In the genomic region with DNA sequence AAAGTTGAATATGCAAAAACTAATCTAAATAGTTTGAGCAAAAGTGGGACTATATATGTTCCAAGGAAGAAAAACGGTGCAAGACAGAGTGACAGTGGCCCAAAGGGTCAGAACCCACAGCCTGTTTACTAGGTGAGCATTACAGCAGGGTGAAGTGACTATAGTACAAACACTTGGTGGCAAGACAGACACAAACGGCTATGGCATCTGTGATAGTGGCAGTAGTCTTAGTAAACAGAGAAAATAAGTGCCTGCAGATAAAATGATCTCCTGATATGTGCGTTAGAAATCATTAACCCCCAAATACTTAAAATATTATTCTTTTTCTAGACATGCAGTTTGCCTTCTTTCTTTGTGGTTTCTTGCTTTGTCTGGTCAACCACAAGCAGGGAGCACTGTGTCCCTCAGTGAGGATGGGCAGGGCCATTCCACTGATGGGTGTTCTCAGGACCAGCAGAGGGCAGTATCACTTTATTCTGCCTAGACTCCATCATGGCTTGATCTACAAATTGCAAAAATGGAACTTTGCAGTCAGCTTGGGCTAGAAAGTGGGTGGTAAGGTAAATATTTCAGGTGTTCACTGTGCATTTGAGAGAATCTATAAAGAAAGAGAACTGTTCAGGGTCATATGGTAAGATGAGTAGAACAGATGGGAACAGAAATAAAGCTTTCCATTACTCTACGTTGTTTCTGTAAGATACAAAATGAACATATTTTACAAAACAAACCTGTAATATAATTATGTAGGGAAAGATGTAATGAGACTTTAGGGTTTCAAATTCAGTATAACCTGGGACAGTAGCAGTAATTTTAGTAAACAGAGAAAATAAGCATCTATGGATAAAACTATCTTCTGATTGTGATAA, we compare ENCODE assay signal across 8 cellular contexts.
DNase-seq lines count a peak whose midpoint lies in the region; ATAC-seq and TF ChIP-seq lines count a peak whose summit lies in the region.

No MANE protein-coding gene starts in this region.

- DNase-seq in ELF-1 (ENCODE audit: low read depth, low spot score) (peak; percentile 75), HUDEP-2 (lab: John Stamatoyannopoulos, UW; ENCODE audit: unreplicated experiment in 76 of 76) (peak in 48 of 76 experiments; percentile 1 to 57 (median 22)), head of caudate nucleus (peak in 38 of 42 donors; percentile 7 to 78 (median 42)), retina (peak; percentile 15), NCI-H1048 (lab: John Stamatoyannopoulos, UW) (no peak)
- peak; percentile 9 for DNase-seq in activated T-helper 9 cell treated with anti-CD3 and anti-CD28 coated beads, Interleukin-2, amount 50 U/mL, for 16 hours (ENCODE audit: low read depth)

- intact Hi-C loops in head of caudate nucleus (cut with DNase I), result no loop called here

- peak; percentile 95 for ATAC-seq in GM21423 (IDR thresholded peaks at IDR 0.05; ENCODE audit: unreplicated experiment)

TF ChIP-seq in PFSK-1, 5 proteins besides CTCF, POLR2A, EP300 and RAD21:
- TF ChIP-seq FOXP2 (optimal IDR thresholded peaks at IDR 0.05; ENCODE audit: borderline replicate concordance, extremely low read depth, extremely low read length, insufficient read depth) (no peak), TAF1 (IDR thresholded peaks at IDR 0.05; ENCODE audit: borderline replicate concordance, insufficient read depth, low read length) (peak; percentile 24; the same call in 1 of the 2 replicates)
- TF ChIP-seq, protein P1, sequence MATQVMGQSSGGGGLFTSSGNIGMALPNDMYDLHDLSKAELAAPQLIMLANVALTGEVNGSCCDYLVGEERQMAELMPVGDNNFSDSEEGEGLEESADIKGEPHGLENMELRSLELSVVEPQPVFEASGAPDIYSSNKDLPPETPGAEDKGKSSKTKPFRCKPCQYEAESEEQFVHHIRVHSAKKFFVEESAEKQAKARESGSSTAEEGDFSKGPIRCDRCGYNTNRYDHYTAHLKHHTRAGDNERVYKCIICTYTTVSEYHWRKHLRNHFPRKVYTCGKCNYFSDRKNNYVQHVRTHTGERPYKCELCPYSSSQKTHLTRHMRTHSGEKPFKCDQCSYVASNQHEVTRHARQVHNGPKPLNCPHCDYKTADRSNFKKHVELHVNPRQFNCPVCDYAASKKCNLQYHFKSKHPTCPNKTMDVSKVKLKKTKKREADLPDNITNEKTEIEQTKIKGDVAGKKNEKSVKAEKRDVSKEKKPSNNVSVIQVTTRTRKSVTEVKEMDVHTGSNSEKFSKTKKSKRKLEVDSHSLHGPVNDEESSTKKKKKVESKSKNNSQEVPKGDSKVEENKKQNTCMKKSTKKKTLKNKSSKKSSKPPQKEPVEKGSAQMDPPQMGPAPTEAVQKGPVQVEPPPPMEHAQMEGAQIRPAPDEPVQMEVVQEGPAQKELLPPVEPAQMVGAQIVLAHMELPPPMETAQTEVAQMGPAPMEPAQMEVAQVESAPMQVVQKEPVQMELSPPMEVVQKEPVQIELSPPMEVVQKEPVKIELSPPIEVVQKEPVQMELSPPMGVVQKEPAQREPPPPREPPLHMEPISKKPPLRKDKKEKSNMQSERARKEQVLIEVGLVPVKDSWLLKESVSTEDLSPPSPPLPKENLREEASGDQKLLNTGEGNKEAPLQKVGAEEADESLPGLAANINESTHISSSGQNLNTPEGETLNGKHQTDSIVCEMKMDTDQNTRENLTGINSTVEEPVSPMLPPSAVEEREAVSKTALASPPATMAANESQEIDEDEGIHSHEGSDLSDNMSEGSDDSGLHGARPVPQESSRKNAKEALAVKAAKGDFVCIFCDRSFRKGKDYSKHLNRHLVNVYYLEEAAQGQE (IDR thresholded peaks at IDR 0.05; ENCODE audit: insufficient read depth in 1 of 2, low read depth in 2 of 2, low read length in 2 of 2), result no peak
